ENCODE assay signal across 13 cellular contexts in the genomic region with DNA sequence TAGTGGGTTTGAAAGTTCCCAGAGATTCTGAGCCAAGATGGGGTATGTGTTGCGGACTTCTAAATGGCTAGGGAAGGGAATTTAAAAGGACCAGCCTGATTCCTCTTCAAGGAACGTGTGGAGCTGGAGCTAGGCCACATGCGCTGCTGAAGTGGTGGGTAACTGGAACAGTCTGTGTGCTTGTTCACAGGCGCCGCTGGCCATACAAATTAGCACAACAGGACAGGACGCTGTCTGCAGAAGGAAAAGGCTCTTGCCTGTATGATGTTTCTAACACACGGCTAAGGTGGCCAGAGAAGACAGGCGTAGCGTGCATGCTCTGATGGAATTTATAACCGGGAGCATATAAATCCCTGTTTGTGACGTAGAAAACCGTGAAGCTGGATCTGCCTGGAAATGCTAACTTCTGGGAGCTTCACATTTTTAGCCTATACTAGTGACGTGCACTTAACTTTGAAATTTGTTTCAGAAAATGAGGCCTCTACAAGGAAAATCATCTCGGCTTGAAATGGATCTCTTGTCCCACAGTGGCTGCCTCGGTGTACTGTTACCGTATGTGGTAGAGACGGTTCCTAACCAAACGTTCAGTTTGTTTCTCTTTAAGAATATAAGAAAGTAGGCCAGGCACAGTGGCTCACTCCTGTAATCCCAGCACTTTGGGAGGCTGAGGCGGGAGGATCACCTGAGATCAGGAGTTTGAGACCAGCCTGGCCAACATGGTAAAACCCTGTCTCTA.
"Had no signal": no experiment of that assay in that cellular context is flagged by ENCODE, and none has a peak within 500 bp of the region (broad histone marks: within the 10 kb centered on the region; RNA-seq: fewer than 3 reads in every experiment).

No MANE protein-coding gene starts in this region.

- H3K4me3 ChIP-seq: esophagus squamous epithelium, lung, upper lobe of left lung had no signal

- DNase-seq: activated CD4-positive, alpha-beta T cell treated with anti-CD3 and anti-CD28 coated beads, Interleukin-2, amount 10 ng/mL, durations not matched to agents 24 days and 14 days; activated CD8-positive, alpha-beta T cell treated with anti-CD3 and anti-CD28 coated beads for 36 hours; activated T-cell treated with anti-CD3 and anti-CD28 coated beads, Interleukin-2, amount 50 U/mL, for 4 hours; effector memory CD4-positive, alpha-beta T cell; esophagus squamous epithelium; left cardiac atrium; occipital lobe; stimulated activated CD4-positive, alpha-beta T cell treated with anti-CD3 and anti-CD28 coated beads, Interleukin-2, amount 100 ng/mL, for 24 hours; stimulated activated naive CD8-positive, alpha-beta T cell treated with anti-CD3 and anti-CD28 coated beads, Interleukin-15, Interleukin-2, amounts not matched to agents 100 U/mL and 50 U/mL, for 24 hours; T1000 had no signal

- ATAC-seq: activated CD8-positive, alpha-beta T cell treated with anti-CD3 and anti-CD28 coated beads for 36 hours; activated T-cell treated with anti-CD3 and anti-CD28 coated beads, Interleukin-2, amount 50 U/mL, for 4 hours; left cardiac atrium; natural killer cell treated with Interleukin-12 subunit alpha and Interleukin-12 subunit beta and Interleukin-15 and Interleukin-18, amount 100 ng/mL, for 72 hours; stimulated activated naive CD8-positive, alpha-beta T cell treated with anti-CD3 and anti-CD28 coated beads, Interleukin-15, Interleukin-2, amounts not matched to agents 100 U/mL and 50 U/mL, for 24 hours had no signal

- H3K9me3 ChIP-seq: esophagus squamous epithelium, upper lobe of left lung had no signal

- H3K36me3 ChIP-seq: esophagus squamous epithelium, upper lobe of left lung had no signal

- H3K27ac ChIP-seq: esophagus squamous epithelium, upper lobe of left lung had no signal

- H3K27me3 ChIP-seq: upper lobe of left lung had no signal
